In the genomic region with DNA sequence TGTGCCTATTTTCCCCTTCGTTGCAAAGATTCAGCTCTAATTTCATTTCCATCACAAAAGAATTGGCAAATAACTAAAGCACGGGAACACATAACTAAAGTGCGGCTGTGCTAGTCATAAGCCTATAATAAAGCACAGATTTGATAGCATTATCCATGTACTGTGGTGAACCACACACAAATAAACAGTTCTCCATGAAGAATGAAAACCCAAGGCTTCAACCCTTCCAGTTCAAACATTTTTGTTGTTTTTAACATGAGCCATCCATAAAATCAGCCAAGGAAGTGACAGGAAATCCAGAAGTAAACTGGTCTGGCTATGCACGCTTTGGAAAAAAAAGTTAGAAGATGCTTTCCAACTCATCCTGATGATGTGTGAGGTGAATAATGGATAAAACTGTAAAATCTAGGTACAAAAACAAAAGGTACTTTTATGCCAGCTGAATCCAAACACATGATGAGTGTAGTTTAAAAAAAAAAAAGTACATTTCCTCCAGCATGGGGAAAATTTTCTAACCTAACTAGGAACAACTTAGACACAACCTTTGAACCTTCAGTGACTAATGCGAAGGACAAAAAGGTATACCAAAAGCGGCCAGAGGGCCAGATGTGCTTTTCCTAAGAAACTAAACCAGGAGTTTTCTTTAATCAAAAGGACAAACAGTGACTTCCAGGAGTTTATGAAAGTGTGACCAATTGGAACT, we compare ENCODE assay signal across 8 cellular contexts. TPM values are rescaled to one million over a fixed set of nuclear protein-coding genes. Genes with fewer than 3 reads are reported as not detected.
DNase-seq lines count a peak whose midpoint lies in the region; TF ChIP-seq lines count a peak whose summit lies in the region.
"Had no signal": no experiment of that assay in that cellular context is flagged by ENCODE, and none has a peak within 500 bp of the region (broad histone marks: within the 10 kb centered on the region; RNA-seq: fewer than 3 reads in every experiment).

No MANE protein-coding gene starts in this region.

- H3K4me3 Mint-ChIP-seq in activated T-helper 2 cell treated with anti-CD3 and anti-CD28 coated beads, Interferon-gamma antibody, Interleukin-2, Interleukin-4, amounts not matched to agents 10 μg/mL and 5 μg/mL and 100 μg/mL, durations not matched to agents 14 hours and 24 hours and 36 hours (ENCODE audit: low read depth) = no peak overlapping the region
- H3K4me3 Mint-ChIP-seq in activated CD4-positive, alpha-beta T cell treated with anti-CD3 and anti-CD28 coated beads, Interleukin-2, amount 10 ng/mL, durations not matched to agents 7 days and 5 days = no peak overlapping the region

- CTCF ChIA-PET in HEK293 (lab: Yijun Ruan, JAX) = interaction anchor here (0.6 to 0.9 kb wide), 4 partner anchors 168 to 676 kb away, joined by 3 to 4 read pairs (median 4); no protein-coding TSS in a partner anchor
- CTCF ChIA-PET in activated CD4-positive, alpha-beta T cell treated with anti-CD3 and anti-CD28 coated beads, Interleukin-2, amount 10 ng/mL, durations not matched to agents 7 days and 5 days (lab: Charles Lee) = interaction anchor here (1.5 kb wide), 1 partner anchor 14 kb away, joined by 3 read pairs; no protein-coding TSS in a partner anchor

- H3K9me3 Mint-ChIP-seq in activated T-helper 2 cell treated with anti-CD3 and anti-CD28 coated beads, Interferon-gamma antibody, Interleukin-2, Interleukin-4, amounts not matched to agents 10 μg/mL and 5 μg/mL and 100 μg/mL, durations not matched to agents 14 hours and 24 hours and 36 hours = no peaks in the 10 kb centered on the region
- H3K9me3 Mint-ChIP-seq in activated CD4-positive, alpha-beta T cell treated with anti-CD3 and anti-CD28 coated beads, Interleukin-2, amount 10 ng/mL, durations not matched to agents 7 days and 5 days = no peaks in the 10 kb centered on the region

- H3K4me3 ChIP-seq in HEK293 (ENCODE audit: low read depth, low read length) (no peak overlapping the region), astrocyte of the spinal cord (ENCODE audit: low read depth, low read length) (no peak overlapping the region), thyroid gland (replicated peaks in 1 of 3) (no peak overlapping the region)

- peak overlapping the region; percentile 86 for H3K27ac ChIP-seq in HEK293 (ENCODE audit: extremely low read depth, low read depth, low read length)
- peak overlapping the region; percentile 38 to 59 (median 54) for H3K27ac ChIP-seq in thyroid gland

- TF ChIP-seq CTCF in HEK293 (tag by site-specific recombination; IDR thresholded peaks at IDR 0.05) (no peak), astrocyte of the spinal cord (IDR thresholded peaks at IDR 0.05; ENCODE audit: low read depth, low read length) (no peak), thyroid gland (IDR thresholded peaks at IDR 0.05) (peak in 1 of 6 experiments; percentile 20)

- no peak for TF ChIP-seq POLR2A in thyroid gland (IDR thresholded peaks at IDR 0.05)

- H3K36me3 Mint-ChIP-seq in activated T-helper 2 cell treated with anti-CD3 and anti-CD28 coated beads, Interferon-gamma antibody, Interleukin-2, Interleukin-4, amounts not matched to agents 10 μg/mL and 5 μg/mL and 100 μg/mL, durations not matched to agents 14 hours and 24 hours and 36 hours (ENCODE audit: low read depth) = no peaks in the 10 kb centered on the region
- no peaks in the 10 kb centered on the region for H3K36me3 Mint-ChIP-seq in activated CD4-positive, alpha-beta T cell treated with anti-CD3 and anti-CD28 coated beads, Interleukin-2, amount 10 ng/mL, durations not matched to agents 7 days and 5 days (ENCODE audit: low read depth)

- H3K9me3 ChIP-seq in HEK293 (ENCODE audit: control insufficient read depth, insufficient read depth, low read depth, low read length) = no peaks in the 10 kb centered on the region
- no peaks in the 10 kb centered on the region for H3K9me3 ChIP-seq in thyroid gland

- H3K27ac Mint-ChIP-seq in activated T-helper 2 cell treated with anti-CD3 and anti-CD28 coated beads, Interferon-gamma antibody, Interleukin-2, Interleukin-4, amounts not matched to agents 10 μg/mL and 5 μg/mL and 100 μg/mL, durations not matched to agents 14 hours and 24 hours and 36 hours = no peak overlapping the region
- H3K27ac Mint-ChIP-seq in activated CD4-positive, alpha-beta T cell treated with anti-CD3 and anti-CD28 coated beads, Interleukin-2, amount 10 ng/mL, durations not matched to agents 7 days and 5 days = no peak overlapping the region

- peaks cover 1% of the 10 kb centered on the region for H3K4me1 Mint-ChIP-seq in activated T-helper 2 cell treated with anti-CD3 and anti-CD28 coated beads, Interferon-gamma antibody, Interleukin-2, Interleukin-4, amounts not matched to agents 10 μg/mL and 5 μg/mL and 100 μg/mL, durations not matched to agents 14 hours and 24 hours and 36 hours (ENCODE audit: low read depth)
- no peaks in the 10 kb centered on the region for H3K4me1 Mint-ChIP-seq in activated CD4-positive, alpha-beta T cell treated with anti-CD3 and anti-CD28 coated beads, Interleukin-2, amount 10 ng/mL, durations not matched to agents 7 days and 5 days

- no peaks in the 10 kb centered on the region for H3K36me3 ChIP-seq in HEK293 (ENCODE audit: control insufficient read depth in 2 of 2, insufficient read depth in 1 of 2, low read length in 2 of 2)
- H3K36me3 ChIP-seq in thyroid gland = no peaks in the 10 kb centered on the region

- peak; percentile 90 for DNase-seq in astrocyte of the spinal cord (ENCODE audit: low read depth, low spot score)
- DNase-seq in kidney glomerular epithelial cell (lab: John Stamatoyannopoulos, UW) = peak; percentile 35
- no peak for DNase-seq in thyroid gland
- DNase-seq in HuH-7.5 (ENCODE audit: low spot score) = no peak
- DNase-seq in activated T-helper 2 cell treated with anti-CD3 and anti-CD28 coated beads, Interferon-gamma antibody, Interleukin-2, Interleukin-4, amounts not matched to agents 10 μg/mL and 5 μg/mL and 100 μg/mL, durations not matched to agents 14 hours and 24 hours and 36 hours (ENCODE audit: low spot score) = no peak
- no peak for DNase-seq in activated CD4-positive, alpha-beta T cell treated with anti-CD3 and anti-CD28 coated beads, Interleukin-2, amount 10 ng/mL, durations not matched to agents 7 days and 5 days
- DNase-seq: amniotic stem cell had no signal

- in situ Hi-C loops in astrocyte of the spinal cord (cut with HindIII; ENCODE audit: low sequenced_read_pairs) = no loop called here

- intact Hi-C loops in thyroid gland (cut with DNase I) = no loop called here
- intact Hi-C loops in activated T-helper 2 cell treated with anti-CD3 and anti-CD28 coated beads, Interferon-gamma antibody, Interleukin-2, Interleukin-4, amounts not matched to agents 10 μg/mL and 5 μg/mL and 100 μg/mL, durations not matched to agents 14 hours and 24 hours and 36 hours (cut with micrococcal nuclease) = no loop called here

- POLR2A ChIA-PET in HEK293 (lab: Yijun Ruan, JAX) = interaction anchor here (0.7 to 1.6 kb wide), 3 partner anchors 75 to 741 kb away, joined by 3 to 4 read pairs (median 3); no protein-coding TSS in a partner anchor
- POLR2A ChIA-PET in activated CD4-positive, alpha-beta T cell treated with anti-CD3 and anti-CD28 coated beads, Interleukin-2, amount 10 ng/mL, durations not matched to agents 7 days and 5 days (lab: Charles Lee) = no interaction called here

- H3K4me1 ChIP-seq in HEK293 (ENCODE audit: control insufficient read depth, insufficient read depth, low read length) (peaks cover 75% of the 10 kb centered on the region), thyroid gland (peaks cover 61 to 69% of the 10 kb centered on the region in 2 donors)

- no peaks in the 10 kb centered on the region for H3K27me3 ChIP-seq in thyroid gland

- peaks cover 14% of the 10 kb centered on the region for H3K27me3 Mint-ChIP-seq in activated T-helper 2 cell treated with anti-CD3 and anti-CD28 coated beads, Interferon-gamma antibody, Interleukin-2, Interleukin-4, amounts not matched to agents 10 μg/mL and 5 μg/mL and 100 μg/mL, durations not matched to agents 14 hours and 24 hours and 36 hours (ENCODE audit: low read depth)
- peaks cover 42% of the 10 kb centered on the region for H3K27me3 Mint-ChIP-seq in activated CD4-positive, alpha-beta T cell treated with anti-CD3 and anti-CD28 coated beads, Interleukin-2, amount 10 ng/mL, durations not matched to agents 7 days and 5 days

- 67 to 78% methylated on average over 6 of the region's 6 CpGs for WGBS in thyroid gland, 2 donors

TF ChIP-seq in HEK293, 187 proteins besides CTCF, POLR2A, EP300 and RAD21 (continues in another document):
- TF ChIP-seq REPIN1 (tag by site-specific recombination; IDR thresholded peaks at IDR 0.05; ENCODE audit: low read depth) (no peak), PRDM1 (tag by site-specific recombination; IDR thresholded peaks at IDR 0.05) (no peak), ZNF155 (tag by site-specific recombination; IDR thresholded peaks at IDR 0.05) (no peak), ZBTB1 (tag by site-specific recombination; IDR thresholded peaks at IDR 0.05) (0 out of 2 replicates have a peak, but pooled peaks have one; percentile 9), SP7 (tag by site-specific recombination; IDR thresholded peaks at IDR 0.05) (peak; percentile 33), ZNF843 (tag by site-specific recombination; IDR thresholded peaks at IDR 0.05) (0 out of 2 replicates have a peak, but pooled peaks have one; percentile 38), WT1 (tag by site-specific recombination; IDR thresholded peaks at IDR 0.05) (peak; percentile 53; the same call in 1 of the 2 replicates), ZNF510 (tag by site-specific recombination; IDR thresholded peaks at IDR 0.05; ENCODE audit: insufficient replicate concordance) (no peak), ZNF571 (tag by site-specific recombination; IDR thresholded peaks at IDR 0.05) (no peak), ZNF560 (tag by site-specific recombination; IDR thresholded peaks at IDR 0.05; ENCODE audit: borderline replicate concordance) (no peak), ZNF785 (tag by site-specific recombination; IDR thresholded peaks at IDR 0.05) (no peak), SP2 (tag by site-specific recombination; IDR thresholded peaks at IDR 0.05) (no peak), ZNF76 (tag by site-specific recombination; IDR thresholded peaks at IDR 0.05; ENCODE audit: borderline replicate concordance, low read depth) (no peak), ZNF366 (tag by site-specific recombination; conservative IDR thresholded peaks at IDR 0.05) (no peak), GFI1B (tag by site-specific recombination; IDR thresholded peaks at IDR 0.05) (peak; percentile 100), ZBTB48 (tag by site-specific recombination; IDR thresholded peaks at IDR 0.05) (no peak)

RNA-seq across cellular contexts. Expression of gene ZNF608, which starts 10.2 kb away (rescaled TPM):
- total RNA-seq in thyroid gland = 10 to 100 TPM; 32.0 to 60.2 (median 36.8) TPM
- not detected in 2 replicates for total RNA-seq in activated T-helper 2 cell treated with anti-CD3 and anti-CD28 coated beads, Interferon-gamma antibody, Interleukin-2, Interleukin-4, amounts not matched to agents 10 μg/mL and 5 μg/mL and 100 μg/mL, durations not matched to agents 14 hours and 24 hours and 36 hours
- not detected for total RNA-seq in activated CD4-positive, alpha-beta T cell treated with anti-CD3 and anti-CD28 coated beads, Interleukin-2, amount 10 ng/mL, durations not matched to agents 7 days and 5 days

Comparison
In these comparisons a context has a peak if more than half of its experiments do, and no peak if none do; other contexts are left out.
1. DNase-seq: peak in astrocyte of the spinal cord (single experiment) and kidney glomerular epithelial cell (single experiment); none in thyroid gland (0 of 2), HuH-7.5 (single experiment), activated T-helper 2 cell treated with anti-CD3 and anti-CD28 coated beads, Interferon-gamma antibody, Interleukin-2, Interleukin-4, amounts not matched to agents 10 μg/mL and 5 μg/mL and 100 μg/mL, durations not matched to agents 14 hours and 24 hours and 36 hours (single experiment) and activated CD4-positive, alpha-beta T cell treated with anti-CD3 and anti-CD28 coated beads, Interleukin-2, amount 10 ng/mL, durations not matched to agents 7 days and 5 days (single experiment).
2. RNA of gene ZNF608, which starts 10.2 kb away (total RNA-seq): 32.0 to 60.2 TPM in thyroid gland; not detected in activated CD4-positive, alpha-beta T cell treated with anti-CD3 and anti-CD28 coated beads, Interleukin-2, amount 10 ng/mL, durations not matched to agents 7 days and 5 days and not detected in activated T-helper 2 cell treated with anti-CD3 and anti-CD28 coated beads, Interferon-gamma antibody, Interleukin-2, Interleukin-4, amounts not matched to agents 10 μg/mL and 5 μg/mL and 100 μg/mL, durations not matched to agents 14 hours and 24 hours and 36 hours; every median in the first group is over 10 times any median in the second.